ENCODE assay signal across 13 cellular contexts in the genomic region with DNA sequence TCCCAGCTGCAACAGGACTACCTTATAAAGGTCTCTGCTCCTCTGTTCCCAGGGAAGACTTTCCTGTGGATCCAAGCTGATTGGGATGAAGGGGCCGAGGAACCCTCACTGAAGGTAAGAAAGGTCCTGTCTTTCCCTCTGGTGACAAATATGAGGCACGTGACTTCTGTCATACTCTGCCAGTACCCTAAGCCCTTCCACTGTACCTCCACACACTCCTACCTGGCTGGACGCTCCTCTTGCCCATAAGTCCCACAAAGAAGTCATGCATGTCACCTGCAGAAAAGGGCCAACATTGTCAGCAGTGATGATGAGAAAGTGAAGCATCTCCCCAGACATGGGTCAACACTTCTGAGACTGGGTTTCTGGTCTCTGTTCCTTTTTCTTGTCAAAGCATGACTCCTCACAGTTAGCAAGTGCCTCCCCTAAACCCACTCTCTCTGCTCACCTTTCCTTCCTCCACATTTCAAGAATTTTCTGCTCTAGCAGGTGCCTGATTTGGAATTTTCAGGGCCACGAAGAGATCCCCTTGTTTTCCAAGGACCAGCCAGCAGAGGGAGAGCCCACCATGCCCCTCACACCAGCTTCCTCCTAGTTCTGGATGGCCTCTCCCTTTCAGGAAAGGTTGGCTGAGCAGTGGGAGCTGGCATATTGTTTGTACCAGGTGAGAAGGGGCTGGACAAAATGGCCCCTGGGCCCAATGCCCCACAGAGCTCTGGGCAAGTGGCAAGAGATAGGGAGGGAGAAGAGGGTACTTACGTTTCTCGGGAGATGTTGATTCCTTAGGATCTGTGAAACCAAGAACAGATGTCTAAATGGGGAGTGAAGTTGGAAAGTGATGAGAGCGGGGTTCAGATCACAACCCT. TPM values are rescaled to one million over a fixed set of nuclear protein-coding genes. Genes with fewer than 3 reads are reported as not detected.
DNase-seq lines count a peak whose midpoint lies in the region; ATAC-seq and TF ChIP-seq lines count a peak whose summit lies in the region.
"Had no signal": no experiment of that assay in that cellular context is flagged by ENCODE, and none has a peak within 500 bp of the region (broad histone marks: within the 10 kb centered on the region; RNA-seq: fewer than 3 reads in every experiment).

No MANE protein-coding gene starts in this region.

- CTCF ChIA-PET in Caco-2 (lab: Charles Lee): no interaction called here

- POLR2A ChIA-PET in Caco-2 (lab: Charles Lee): no interaction called here

- peak overlapping the region; percentile 2 for H3K27ac Mint-ChIP-seq in activated CD4-positive, alpha-beta T cell treated with anti-CD3 and anti-CD28 coated beads, Interleukin-2, amount 10 ng/mL, durations not matched to agents 24 days and 14 days
- no peak overlapping the region for H3K27ac Mint-ChIP-seq in Caco-2 (ENCODE audit: unreplicated experiment)

- no peaks in the 10 kb centered on the region for H3K4me1 ChIP-seq in breast epithelium
- peaks cover 11% of the 10 kb centered on the region for H3K4me1 ChIP-seq in SJCRH30
- H3K4me1 ChIP-seq in Caco-2: peaks cover 7% of the 10 kb centered on the region

- no peak overlapping the region for H3K4me3 Mint-ChIP-seq in activated CD4-positive, alpha-beta T cell treated with anti-CD3 and anti-CD28 coated beads, Interleukin-2, amount 10 ng/mL, durations not matched to agents 24 days and 14 days
- no peak overlapping the region for H3K4me3 Mint-ChIP-seq in Caco-2 (ENCODE audit: unreplicated experiment)

- DNase-seq in activated CD4-positive, alpha-beta T cell treated with anti-CD3 and anti-CD28 coated beads, Interleukin-2, amount 10 ng/mL, durations not matched to agents 24 days and 14 days: no peak
- DNase-seq in activated CD4-positive, alpha-beta T cell treated with anti-CD3 and anti-CD28 coated beads, Interleukin-2, amount 50 U/mL, for 4 hours: no peak
- DNase-seq in sciatic nerve (ENCODE audit: low spot score) (peak; percentile 34), breast epithelium (ENCODE audit: low spot score in 2 of 2) (no peak), SJCRH30 (no peak), Caco-2 (no peak)
- DNase-seq: activated CD8-positive, alpha-beta memory T cell treated with anti-CD3 and anti-CD28 coated beads for 24 hours; naive thymus-derived CD8-positive, alpha-beta T cell; stimulated activated CD4-positive, alpha-beta T cell treated with anti-CD3 and anti-CD28 coated beads, Interleukin-2, amount 100 ng/mL, for 48 hours; trophoblast cell had no signal

- H3K27ac ChIP-seq in breast epithelium (no peak overlapping the region), SJCRH30 (no peak overlapping the region)

- BruUV-seq in Caco-2 (replicated peaks; lab: Mats Ljungman, UMichigan): no TSS peak

- H3K9me3 ChIP-seq in breast epithelium (no peaks in the 10 kb centered on the region), SJCRH30 (replicated peaks) (no peaks in the 10 kb centered on the region), Caco-2 (no peaks in the 10 kb centered on the region)

- H3K4me1 Mint-ChIP-seq in activated CD4-positive, alpha-beta T cell treated with anti-CD3 and anti-CD28 coated beads, Interleukin-2, amount 10 ng/mL, durations not matched to agents 24 days and 14 days: peaks cover 26% of the 10 kb centered on the region
- H3K4me1 Mint-ChIP-seq in Caco-2 (ENCODE audit: low read depth, unreplicated experiment): peaks cover 14% of the 10 kb centered on the region

- no peaks in the 10 kb centered on the region for H3K36me3 Mint-ChIP-seq in activated CD4-positive, alpha-beta T cell treated with anti-CD3 and anti-CD28 coated beads, Interleukin-2, amount 10 ng/mL, durations not matched to agents 24 days and 14 days (ENCODE audit: low read depth)
- no peaks in the 10 kb centered on the region for H3K36me3 Mint-ChIP-seq in Caco-2 (ENCODE audit: insufficient read depth, unreplicated experiment)
- H3K36me3 Mint-ChIP-seq: naive thymus-derived CD8-positive, alpha-beta T cell had no signal

- H3K4me3 ChIP-seq in breast epithelium (no peak overlapping the region), SJCRH30 (no peak overlapping the region), Caco-2 (ENCODE audit: low read depth, low read length) (no peak overlapping the region)

- ATAC-seq in GM21717 (IDR thresholded peaks at IDR 0.05; ENCODE audit: unreplicated experiment): peak; percentile 74
- ATAC-seq in HG03469 (IDR thresholded peaks at IDR 0.05; ENCODE audit: unreplicated experiment): peak; percentile 69
- ATAC-seq in sciatic nerve: no peak
- ATAC-seq: naive thymus-derived CD8-positive, alpha-beta T cell had no signal

- H3K9me3 Mint-ChIP-seq in activated CD4-positive, alpha-beta T cell treated with anti-CD3 and anti-CD28 coated beads, Interleukin-2, amount 10 ng/mL, durations not matched to agents 24 days and 14 days: no peaks in the 10 kb centered on the region
- no peaks in the 10 kb centered on the region for H3K9me3 Mint-ChIP-seq in Caco-2 (ENCODE audit: unreplicated experiment)
- H3K9me3 Mint-ChIP-seq: naive thymus-derived CD8-positive, alpha-beta T cell had no signal

- H3K36me3 ChIP-seq in breast epithelium (no peaks in the 10 kb centered on the region), SJCRH30 (no peaks in the 10 kb centered on the region), Caco-2 (ENCODE audit: control insufficient read depth, insufficient read depth, low read length) (no peaks in the 10 kb centered on the region)

- H3K27me3 Mint-ChIP-seq in activated CD4-positive, alpha-beta T cell treated with anti-CD3 and anti-CD28 coated beads, Interleukin-2, amount 10 ng/mL, durations not matched to agents 24 days and 14 days: peaks cover 17% of the 10 kb centered on the region
- H3K27me3 Mint-ChIP-seq in Caco-2 (ENCODE audit: insufficient read depth, unreplicated experiment): no peaks in the 10 kb centered on the region

- intact Hi-C loops in activated CD4-positive, alpha-beta T cell treated with anti-CD3 and anti-CD28 coated beads, Interleukin-2, amount 10 ng/mL, durations not matched to agents 24 days and 14 days (cut with micrococcal nuclease): loop anchor here (5.0 kb wide), 1 partner anchor 34 kb away; no protein-coding TSS in a partner anchor
- intact Hi-C loops in sciatic nerve (cut with DNase I): loop anchor here (5.0 kb wide), 1 partner anchor 44 kb away; no protein-coding TSS in a partner anchor
- intact Hi-C loops in breast epithelium (cut with DNase I; ENCODE audit: low total_unique reads): no loop called here
- intact Hi-C loops in Caco-2 (cut with micrococcal nuclease; ENCODE audit: unreplicated experiment): no loop called here

- H3K27me3 ChIP-seq in breast epithelium (no peaks in the 10 kb centered on the region), SJCRH30 (peaks cover 71% of the 10 kb centered on the region), Caco-2 (replicated peaks; ENCODE audit: control insufficient read depth, insufficient read depth, low read length) (no peaks in the 10 kb centered on the region)

- TF ChIP-seq POLR2A in breast epithelium (IDR thresholded peaks at IDR 0.05): no peak

- TF ChIP-seq CTCF in breast epithelium (IDR thresholded peaks at IDR 0.05) (no peak), Caco-2 (IDR thresholded peaks at IDR 0.05; ENCODE audit: insufficient read depth in 1 of 2, low read depth in 1 of 2, low read length in 1 of 2, severe bottlenecking in 1 of 2, unreplicated experiment in 1 of 2) (peak in 1 of 2 experiments; percentile 17)

RNA-seq across cellular contexts. Expression of gene TAC3, which starts 3.5 kb away (rescaled TPM):
- total RNA-seq in activated CD4-positive, alpha-beta T cell treated with anti-CD3 and anti-CD28 coated beads, Interleukin-2, amount 10 ng/mL, durations not matched to agents 24 days and 14 days: 0.57 TPM in 1 of 2 replicates, not detected in the other
- total RNA-seq in sciatic nerve (not detected), breast epithelium (not detected), Caco-2 (2022) (1.6 and 3.1 TPM in 2 replicates)
- total RNA-seq in SJCRH30 (2014; rRNA removed; shearing (Covaris generic)): not detected in 2 replicates
- total RNA-seq: cerebellum; naive thymus-derived CD8-positive, alpha-beta T cell had no signal

RNA-seq across cellular contexts. Expression of gene ZBTB39, which starts 6.5 kb away (rescaled TPM):
- total RNA-seq in activated CD4-positive, alpha-beta T cell treated with anti-CD3 and anti-CD28 coated beads, Interleukin-2, amount 10 ng/mL, durations not matched to agents 24 days and 14 days: 11.0 TPM in 2 replicates
- 6.2 TPM for total RNA-seq in sciatic nerve
- total RNA-seq in breast epithelium: 1 to 10 TPM; 4.3 to 6.6 (median 6.1) TPM
- total RNA-seq in SJCRH30 (2014; rRNA removed; shearing (Covaris generic)): 91.0 and 101 TPM in 2 replicates
- total RNA-seq in Caco-2 (2022): 12.2 and 12.8 TPM in 2 replicates

RNA-seq across cellular contexts. Expression of gene MYO1A, which starts 37.1 kb away (rescaled TPM):
- total RNA-seq in activated CD4-positive, alpha-beta T cell treated with anti-CD3 and anti-CD28 coated beads, Interleukin-2, amount 10 ng/mL, durations not matched to agents 24 days and 14 days: 1.7 TPM in 2 replicates
- total RNA-seq in sciatic nerve (0.36 TPM), breast epithelium (1 to 10 TPM in 1 of 3 donors, under 1 TPM in 2; 0.15 to 2.2 (median 0.98) TPM), Caco-2 (2022) (9.3 and 11.9 TPM in 2 replicates)
- 0.02 TPM in 1 of 2 replicates, not detected in the other for total RNA-seq in SJCRH30 (2014; rRNA removed; shearing (Covaris generic))

RNA-seq across cellular contexts. Expression of gene RDH16, which starts 55.4 kb away (rescaled TPM):
- 0.38 and 0.42 TPM in 2 replicates for total RNA-seq in activated CD4-positive, alpha-beta T cell treated with anti-CD3 and anti-CD28 coated beads, Interleukin-2, amount 10 ng/mL, durations not matched to agents 24 days and 14 days
- total RNA-seq in sciatic nerve: 1.4 TPM
- total RNA-seq in breast epithelium: 1 to 10 TPM in 1 of 3 donors, under 1 TPM in 2; 0.48 to 1.3 (median 0.59) TPM
- 0.03 and 0.06 TPM in 2 replicates for total RNA-seq in SJCRH30 (2014; rRNA removed; shearing (Covaris generic))
- 0.39 and 0.53 TPM in 2 replicates for total RNA-seq in Caco-2 (2022)

Comparison
In these comparisons a context has a peak if more than half of its experiments do, and no peak if none do; other contexts are left out.
1. intact Hi-C loops: an anchor here in activated CD4-positive, alpha-beta T cell treated with anti-CD3 and anti-CD28 coated beads, Interleukin-2, amount 10 ng/mL, durations not matched to agents 24 days and 14 days (5.0 kb wide) and sciatic nerve (5.0 kb wide); none called in breast epithelium and Caco-2.